Comparison of ENCODE assay signal across 8 cellular contexts in genomic region chr4:16916719-16917337, GRCh38. TPM values are rescaled to one million over a fixed set of nuclear protein-coding genes. Genes with fewer than 3 reads are reported as not detected.
DNase-seq lines count a peak whose midpoint lies in the region; ATAC-seq and TF ChIP-seq lines count a peak whose summit lies in the region.

No MANE protein-coding gene starts in this region.

- no peak overlapping the region for H3K4me2 ChIP-seq in PC-9

- H3K4me1 ChIP-seq in Caco-2 = no peaks in the 10 kb centered on the region
- no peaks in the 10 kb centered on the region for H3K4me1 ChIP-seq in PC-9 (replicated peaks; ENCODE audit: insufficient read depth)

- H3K9me3 ChIP-seq in Caco-2 (no peaks in the 10 kb centered on the region), PC-9 (ENCODE audit: insufficient read depth, low read depth) (no peaks in the 10 kb centered on the region)

- H3F3A ChIP-seq in PC-9 (ENCODE audit: insufficient read depth, low read depth) = no peaks in the 10 kb centered on the region

- no peak overlapping the region for H3K27ac ChIP-seq in PC-9

- no peaks in the 10 kb centered on the region for H3K4me1 Mint-ChIP-seq in Caco-2 (ENCODE audit: low read depth, unreplicated experiment)

- DNase-seq in Caco-2 (peak; percentile 62 to 72), PC-9 (peak in 1 of 2 experiments; percentile 49), activated T-cell treated with anti-CD3 and anti-CD28 coated beads for 48 hours (ENCODE audit: low read depth) (peak; percentile 65), germinal center (ENCODE audit: low spot score) (peak; percentile 55), DMS79 (lab: John Stamatoyannopoulos, UW) (no peak)
- DNase-seq in stimulated activated CD4-positive, alpha-beta T cell treated with anti-CD3 and anti-CD28 coated beads, Interleukin-1b, Interleukin-23, amount 100 ng/mL, for 24 hours (ENCODE audit: low read depth in 4 of 4, low spot score in 1 of 4) = peak; percentile 18 to 67 (median 48)

- TF ChIP-seq CTCF in Caco-2 (IDR thresholded peaks at IDR 0.05; ENCODE audit: insufficient read depth in 1 of 2, low read depth in 1 of 2, low read length in 1 of 2, severe bottlenecking in 1 of 2, unreplicated experiment in 1 of 2) (peak; percentile 78 to 79), PC-9 (conservative IDR thresholded peaks at IDR 0.05) (peak; percentile 76)

- BruUV-seq in Caco-2 (replicated peaks; lab: Mats Ljungman, UMichigan) (no TSS peak), PC-9 (replicated peaks; lab: Mats Ljungman, UMichigan) (no TSS peak)

- H3K27me3 Mint-ChIP-seq in Caco-2 (ENCODE audit: insufficient read depth, unreplicated experiment) = no peaks in the 10 kb centered on the region

- CTCF ChIA-PET in Caco-2 (lab: Charles Lee) = interaction anchor here (0.5 to 1.0 kb wide), 5 partner anchors 32 to 643 kb away, joined by 3 to 5 read pairs (median 3); no protein-coding TSS in a partner anchor
- CTCF ChIA-PET in PC-9 (lab: Charles Lee) = interaction anchor here (0.6 to 1.1 kb wide), 3 partner anchors 46 to 532 kb away, joined by 3 to 8 read pairs (median 5); no protein-coding TSS in a partner anchor

- no peaks in the 10 kb centered on the region for H3K36me3 Mint-ChIP-seq in Caco-2 (ENCODE audit: insufficient read depth, unreplicated experiment)

- H3K9me2 ChIP-seq in PC-9 (ENCODE audit: insufficient read depth) = no peaks in the 10 kb centered on the region

- ATAC-seq in GM19467 (IDR thresholded peaks at IDR 0.05; ENCODE audit: unreplicated experiment) (peak; percentile 97), HG03469 (IDR thresholded peaks at IDR 0.05; ENCODE audit: unreplicated experiment) (peak; percentile 96)

- no peak overlapping the region for H3K27ac Mint-ChIP-seq in Caco-2 (ENCODE audit: unreplicated experiment)

- H3K4me3 Mint-ChIP-seq in Caco-2 (ENCODE audit: unreplicated experiment) = no peak overlapping the region

- H3K4me3 ChIP-seq in Caco-2 (ENCODE audit: low read depth, low read length) (no peak overlapping the region), PC-9 (no peak overlapping the region)

- no peaks in the 10 kb centered on the region for H3K9me3 Mint-ChIP-seq in Caco-2 (ENCODE audit: unreplicated experiment)

- POLR2A ChIA-PET in Caco-2 (lab: Charles Lee) = no interaction called here
- POLR2A ChIA-PET in PC-9 (lab: Charles Lee; ENCODE audit: unreplicated experiment) = no interaction called here

- no peak overlapping the region for H2AFZ ChIP-seq in PC-9

- no peaks in the 10 kb centered on the region for H4K20me1 ChIP-seq in PC-9 (ENCODE audit: insufficient read depth)

- H3K27me3 ChIP-seq in Caco-2 (replicated peaks; ENCODE audit: control insufficient read depth, insufficient read depth, low read length) (no peaks in the 10 kb centered on the region), PC-9 (ENCODE audit: insufficient read depth, low read depth) (no peaks in the 10 kb centered on the region)

- H3K36me3 ChIP-seq in Caco-2 (ENCODE audit: control insufficient read depth, insufficient read depth, low read length) = no peaks in the 10 kb centered on the region
- no peaks in the 10 kb centered on the region for H3K36me3 ChIP-seq in PC-9 (ENCODE audit: low read depth)

- H3K79me2 ChIP-seq in PC-9 (ENCODE audit: low read depth) = no peaks in the 10 kb centered on the region

- intact Hi-C loops in Caco-2 (cut with micrococcal nuclease; ENCODE audit: unreplicated experiment) (loop anchor here (2.0 kb wide), 2 partner anchors 408 to 530 kb away; no protein-coding TSS in a partner anchor), PC-9 (cut with micrococcal nuclease; ENCODE audit: unreplicated experiment) (loop anchor here (5.0 kb wide), 1 partner anchor 625 kb away; no protein-coding TSS in a partner anchor)

RNA-seq across cellular contexts. Expression of gene LDB2, which starts 18.4 kb away (rescaled TPM):
- total RNA-seq in Caco-2 (2022) (not detected in 2 replicates), PC-9 (2021) (not detected in 2 replicates)
